In genomic region chr22:24181088-24181995, GRCh38 we compare ENCODE assay signal across 10 cellular contexts. TPM values are rescaled to one million over a fixed set of nuclear protein-coding genes. Genes with fewer than 3 reads are reported as not detected.
DNase-seq lines count a peak whose midpoint lies in the region; ATAC-seq, FAIRE-seq and TF ChIP-seq lines count a peak whose summit lies in the region.
"Had no signal": no experiment of that assay in that cellular context is flagged by ENCODE, and none has a peak within 500 bp of the region (broad histone marks: within the 10 kb centered on the region; RNA-seq: fewer than 3 reads in every experiment).

A gene with protein sequence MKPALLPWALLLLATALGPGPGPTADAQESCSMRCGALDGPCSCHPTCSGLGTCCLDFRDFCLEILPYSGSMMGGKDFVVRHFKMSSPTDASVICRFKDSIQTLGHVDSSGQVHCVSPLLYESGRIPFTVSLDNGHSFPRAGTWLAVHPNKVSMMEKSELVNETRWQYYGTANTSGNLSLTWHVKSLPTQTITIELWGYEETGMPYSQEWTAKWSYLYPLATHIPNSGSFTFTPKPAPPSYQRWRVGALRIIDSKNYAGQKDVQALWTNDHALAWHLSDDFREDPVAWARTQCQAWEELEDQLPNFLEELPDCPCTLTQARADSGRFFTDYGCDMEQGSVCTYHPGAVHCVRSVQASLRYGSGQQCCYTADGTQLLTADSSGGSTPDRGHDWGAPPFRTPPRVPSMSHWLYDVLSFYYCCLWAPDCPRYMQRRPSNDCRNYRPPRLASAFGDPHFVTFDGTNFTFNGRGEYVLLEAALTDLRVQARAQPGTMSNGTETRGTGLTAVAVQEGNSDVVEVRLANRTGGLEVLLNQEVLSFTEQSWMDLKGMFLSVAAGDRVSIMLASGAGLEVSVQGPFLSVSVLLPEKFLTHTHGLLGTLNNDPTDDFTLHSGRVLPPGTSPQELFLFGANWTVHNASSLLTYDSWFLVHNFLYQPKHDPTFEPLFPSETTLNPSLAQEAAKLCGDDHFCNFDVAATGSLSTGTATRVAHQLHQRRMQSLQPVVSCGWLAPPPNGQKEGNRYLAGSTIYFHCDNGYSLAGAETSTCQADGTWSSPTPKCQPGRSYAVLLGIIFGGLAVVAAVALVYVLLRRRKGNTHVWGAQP (plus strand): TSS chr22:24181487. CDS start chr22:24181520, 33 bp downstream.

- H3K18ac ChIP-seq in H1 (ENCODE audit: extremely low read depth, low read length) (peak within 1 kb of the TSS; percentile 78), mesendoderm (ENCODE audit: low read length) (no peak within 1 kb of the TSS)

- POLR2A ChIA-PET in A549 (lab: Yijun Ruan, JAX), result no interaction called here
- POLR2A ChIA-PET in H1 (lab: Charles Lee; ENCODE audit: partially characterized antibody), result interaction anchor here (1.2 to 2.0 kb wide), 5 partner anchors 24 to 287 kb away, joined by 3 to 5 read pairs (median 4); partner anchors contain the start of gene MIF

- H3K36me3 ChIP-seq in H1 (ENCODE audit: control insufficient read depth in 2 of 4, insufficient read depth in 4 of 4, low read length in 3 of 4), result no peaks in the 10 kb centered on the region
- H3K36me3 ChIP-seq in mesendoderm (ENCODE audit: control insufficient read depth, insufficient read depth, low read length), result no peaks in the 10 kb centered on the region

- TF ChIP-seq RAD21 in A549 (conservative IDR thresholded peaks at IDR 0.05 in 1 of 2, IDR thresholded peaks at IDR 0.05 in 1 of 2) (no peak), H1 (IDR thresholded peaks at IDR 0.05 in 1 of 2, conservative IDR thresholded peaks at IDR 0.05 in 1 of 2; ENCODE audit: low read depth in 2 of 2, low read length in 2 of 2) (no peak)

- H3K56ac ChIP-seq in H1 (replicated peaks; ENCODE audit: insufficient read length, low read depth, low read length) (no peak within 1 kb of the TSS), mesendoderm (ENCODE audit: low read length) (peak within 1 kb of the TSS; percentile 0)

- H4K91ac ChIP-seq in H1 (replicated peaks; ENCODE audit: insufficient read length, low read length), result peak within 1 kb of the TSS; percentile 54

- H2BK5ac ChIP-seq in H1 (ENCODE audit: low read depth, low read length) (no peak within 1 kb of the TSS), mesendoderm (ENCODE audit: low read length) (no peak within 1 kb of the TSS)

- no peak for FAIRE-seq in A549 (lab: Jason Lieb, UNC)
- FAIRE-seq in H1 (lab: Jason Lieb, UNC), result no peak

- H3K79me1 ChIP-seq in H1 (ENCODE audit: low read depth, low read length) (no peaks in the 10 kb centered on the region), mesendoderm (ENCODE audit: low read length) (no peaks in the 10 kb centered on the region)

- H2BK15ac ChIP-seq in H1 (ENCODE audit: low read length), result no peak within 1 kb of the TSS
- H2BK15ac ChIP-seq in mesendoderm (replicated peaks; ENCODE audit: low read depth), result no peak within 1 kb of the TSS

- no peak within 1 kb of the TSS for H3K14ac ChIP-seq in H1 (ENCODE audit: insufficient read length)

- H4K8ac ChIP-seq in H1 (ENCODE audit: extremely low read depth, insufficient read depth, low read length) (peak within 1 kb of the TSS; percentile 79), mesendoderm (ENCODE audit: low read depth, low read length) (no peak within 1 kb of the TSS)

- peak within 1 kb of the TSS; percentile 48 to 96; a peak in 4 of 6 replicates for H3K27ac ChIP-seq in A549
- H3K27ac ChIP-seq in H1 (ENCODE audit: low read depth, low read length), result no peak within 1 kb of the TSS
- H3K27ac ChIP-seq in mesendoderm (ENCODE audit: low read depth, low read length), result no peak within 1 kb of the TSS

- no peak within 1 kb of the TSS for H3K4ac ChIP-seq in H1 (replicated peaks; ENCODE audit: insufficient read length, low read depth, low read length)
- H3K4ac ChIP-seq in mesendoderm (ENCODE audit: low read depth, low read length), result no peak within 1 kb of the TSS

- H2BK120ac ChIP-seq in H1 (replicated peaks; ENCODE audit: low read depth, low read length) (no peak within 1 kb of the TSS), mesendoderm (ENCODE audit: low read depth, low read length) (no peak within 1 kb of the TSS)

- no peaks in the 10 kb centered on the region for H3K9me3 ChIP-seq in A549
- H3K9me3 ChIP-seq in H1 (ENCODE audit: insufficient read depth in 2 of 2, low read depth in 1 of 2, low read length in 1 of 2), result no peaks in the 10 kb centered on the region

- TF ChIP-seq CTCF in A549 (IDR thresholded peaks at IDR 0.05) (no peak), LNCaP clone FGC (IDR thresholded peaks at IDR 0.05; ENCODE audit: control insufficient read depth, extremely low read depth, insufficient read depth) (no peak), H1 (IDR thresholded peaks at IDR 0.05; ENCODE audit: control extremely low read depth in 1 of 3, insufficient read depth in 1 of 3, low read depth in 1 of 3, low read length in 3 of 3) (no peak)

- peak; percentile 40 to 66 for ATAC-seq in A549
- ATAC-seq: naive thymus-derived CD8-positive, alpha-beta T cell had no signal

- H4K5ac ChIP-seq in H1 (ENCODE audit: insufficient read length, low read depth, low read length) (no peak within 1 kb of the TSS), mesendoderm (ENCODE audit: low read length) (no peak within 1 kb of the TSS)

- peaks cover 0 to 2% of the 10 kb centered on the region in 2 experiments for H4K20me1 ChIP-seq in H1 (replicated peaks in 1 of 2; ENCODE audit: control insufficient read depth in 1 of 2, insufficient read depth in 2 of 2, low read length in 2 of 2)

- H3K23ac ChIP-seq in H1 (ENCODE audit: insufficient read length) (no peak within 1 kb of the TSS), mesendoderm (ENCODE audit: low read length) (no peak within 1 kb of the TSS)

- H3K9ac ChIP-seq in H1 (replicated peaks in 1 of 4; ENCODE audit: extremely low read depth in 1 of 4, low read depth in 3 of 4, low read length in 3 of 4) (no peak within 1 kb of the TSS), mesendoderm (ENCODE audit: low read length) (no peak within 1 kb of the TSS)

- no peak for DNase-seq in A549 (ENCODE audit: low read depth in 1 of 2, low spot score in 1 of 2)
- no peak for DNase-seq in LNCaP clone FGC (ENCODE audit: low read depth)
- peak in 1 of 2 experiments; percentile 70 for DNase-seq in H1 (ENCODE audit: low read depth in 1 of 2, low spot score in 2 of 2)
- DNase-seq in mesendoderm, result peak; percentile 53
- no peak for DNase-seq in Ammon's horn (ENCODE audit: low spot score)
- DNase-seq in effector CD8-positive, alpha-beta T cell (lab: John Stamatoyannopoulos, UW), result no peak
- no peak for DNase-seq in stimulated activated CD4-positive, alpha-beta T cell treated with anti-CD3 and anti-CD28 coated beads, Interleukin-4, amount 100 ng/mL, for 24 hours
- no peak for DNase-seq in NCI-H146 (lab: John Stamatoyannopoulos, UW)
- DNase-seq: CD4-positive, CD25-positive, alpha-beta regulatory T cell had no signal

- CTCF ChIA-PET in A549 (lab: Yijun Ruan, JAX), result interaction anchor here (1.1 to 4.2 kb wide), 5 partner anchors 9 to 79 kb away, joined by 3 to 32 read pairs (median 4); no protein-coding TSS in a partner anchor
- CTCF ChIA-PET in H1 (lab: Charles Lee; ENCODE audit: partially characterized antibody), result interaction anchor here (0.8 to 19.1 kb wide), 8 partner anchors 9 to 85 kb away, joined by 3 to 301 read pairs (median 6); no protein-coding TSS in a partner anchor

- H3K4me1 ChIP-seq in A549, result peaks cover 18% of the 10 kb centered on the region
- H3K4me1 ChIP-seq in H1 (replicated peaks in 1 of 4; ENCODE audit: control insufficient read depth in 3 of 4, insufficient read depth in 4 of 4, low read length in 3 of 4), result peaks cover 0 to 13% (median 9%) of the 10 kb centered on the region in 4 experiments; a peak in 6 of 7 replicates
- H3K4me1 ChIP-seq in mesendoderm (ENCODE audit: control insufficient read depth, low read depth, low read length), result no peaks in the 10 kb centered on the region

- H2AK5ac ChIP-seq in H1 (ENCODE audit: low read depth, low read length), result no peak within 1 kb of the TSS
- H2AK5ac ChIP-seq in mesendoderm (ENCODE audit: low read length), result no peak within 1 kb of the TSS

- H3K23me2 ChIP-seq in H1 (ENCODE audit: low read depth, low read length), result no peaks in the 10 kb centered on the region; the same call in 1 of the 2 replicates

- TF ChIP-seq EP300 in A549 (IDR thresholded peaks at IDR 0.05) (no peak), H1 (IDR thresholded peaks at IDR 0.05; ENCODE audit: borderline replicate concordance in 1 of 2, low read depth in 2 of 2, low read length in 2 of 2) (no peak)

- H3K27me3 ChIP-seq in H1 (replicated peaks in 1 of 4; ENCODE audit: control insufficient read depth in 3 of 4, extremely low read depth in 1 of 4, insufficient read depth in 3 of 4, low read length in 3 of 4) (no peaks in the 10 kb centered on the region), mesendoderm (ENCODE audit: insufficient read depth, low read length, poor library complexity) (no peaks in the 10 kb centered on the region)

- no peak within 1 kb of the TSS for H2BK20ac ChIP-seq in H1 (ENCODE audit: low read length)

- H3K79me2 ChIP-seq in H1 (ENCODE audit: control insufficient read depth in 1 of 2, insufficient read depth in 2 of 2, low read length in 2 of 2) (no peaks in the 10 kb centered on the region), mesendoderm (ENCODE audit: control insufficient read depth, insufficient read depth, low read length) (no peaks in the 10 kb centered on the region)

- H2BK12ac ChIP-seq in H1 (ENCODE audit: low read depth, low read length), result peak within 1 kb of the TSS; percentile 68; the same call in 1 of the 2 replicates

- WGBS in A549 (ENCODE audit: missing lambda C conversion rate), result 55% methylated on average over 10 of the region's 35 CpGs
- 67% methylated on average over 22 of the region's 35 CpGs; no CpG with 5 or more reads in 1 of the 2 experiments for WGBS in H1 (ENCODE audit: extremely low coverage in 1 of 2, insufficient coverage in 1 of 2, insufficient read length in 1 of 2, insufficient replicate concordance in 2 of 2, low coverage in 1 of 2, low lambda C conversion rate in 2 of 2, missing lambda C conversion rate in 1 of 2), 2 experiments
- no CpG with 5 or more reads among the region's 35 CpGs for WGBS in mesendoderm (ENCODE audit: extremely low coverage, insufficient coverage, low lambda C conversion rate)

- H3K4me3 ChIP-seq in A549, result peak within 1 kb of the TSS; percentile 33
- H3K4me3 ChIP-seq in LNCaP clone FGC (ENCODE audit: low read depth, low read length), result 0 out of 2 replicates have a peak within 1 kb of the TSS, but pooled peaks have one; percentile 2
- H3K4me3 ChIP-seq in H1 (ENCODE audit: extremely low read depth in 1 of 4, insufficient read depth in 2 of 4, low read depth in 3 of 4, low read length in 4 of 4), result no peak within 1 kb of the TSS
- H3K4me3 ChIP-seq in mesendoderm (ENCODE audit: low read length), result no peak within 1 kb of the TSS

- H2AFZ ChIP-seq in H1 (ENCODE audit: low read length), result no peak within 1 kb of the TSS

- peak within 1 kb of the TSS; percentile 83 for H3K4me2 ChIP-seq in A549
- H3K4me2 ChIP-seq in H1 (ENCODE audit: insufficient read depth in 1 of 2, low read depth in 2 of 2, low read length in 2 of 2), result peak within 1 kb of the TSS; percentile 23 to 54; a peak in 3 of 4 replicates
- no peak within 1 kb of the TSS for H3K4me2 ChIP-seq in mesendoderm (ENCODE audit: low read length)

- TF ChIP-seq POLR2A in A549 (IDR thresholded peaks at IDR 0.05; ENCODE audit: low read length) (no peak), H1 (IDR thresholded peaks at IDR 0.05; ENCODE audit: control extremely low read depth in 1 of 2, low read depth in 2 of 2, low read length in 2 of 2) (no peak)

RNA-seq across cellular contexts. Expression of the gene that starts here (rescaled TPM):
- polyA plus RNA-seq in A549 (2011; rRNA removed), result 12.4 and 12.7 TPM in 2 replicates
- polyA plus RNA-seq in A549 (2012; cell fraction: cytosol; rRNA removed), result 12.0 and 14.3 TPM in 2 replicates
- 49.1 and 70.7 TPM in 2 replicates for polyA plus RNA-seq in A549 (2012; cell fraction: nucleus; rRNA removed)
- polyA plus RNA-seq in A549 (2017; fragmentation: RNase III; extraction: RNeasy Plus Mini Kit Qiagen cat#74134 plus additional on column Dnase treatment), result 51.4 to 60.9 TPM (median 51.9 TPM) in 3 replicates
- 9.4 and 12.1 TPM in 2 replicates for polyA minus RNA-seq in A549 (2011; rRNA and poly(A)+ RNA removed)
- total RNA-seq in H1 (2021; fragmentation: NEBNext Ultra II Directional; extraction: Animal tissue kit (Norgen Biotek cat#: 25700)), result 1.5 and 2.0 TPM in 2 replicates
- polyA plus RNA-seq in H1 (2011; rRNA removed), result 4.8 and 5.5 TPM in 2 replicates
- 1.8 TPM for polyA plus RNA-seq in H1 (2011; cell fraction: cytosol; rRNA removed)
- polyA plus RNA-seq in H1 (2011; cell fraction: nucleus; rRNA removed), result 7.8 TPM
- polyA plus RNA-seq in H1 (2012, experiment 1 of 2), result 1.5 to 3.7 TPM (median 2.7 TPM) in 4 replicates
- 1.7 TPM for polyA plus RNA-seq in H1 (2012, experiment 2 of 2)
- polyA plus RNA-seq in H1 (2013, experiment 1 of 2), result 4.0 TPM
- 3.1 TPM for polyA plus RNA-seq in H1 (2013, experiment 2 of 2)
- polyA minus RNA-seq in H1 (2011; rRNA and poly(A)+ RNA removed), result 1.9 and 2.0 TPM in 2 replicates
- 1.4 TPM for polyA minus RNA-seq in H1 (2011; cell fraction: cytosol; rRNA and poly(A)+ RNA removed)
- polyA minus RNA-seq in H1 (2011; cell fraction: nucleus; rRNA and poly(A)+ RNA removed), result 2.1 TPM
- polyA plus RNA-seq in mesendoderm (2013, experiment 1 of 2), result 1.8 TPM
- 1.6 TPM for polyA plus RNA-seq in mesendoderm (2013, experiment 2 of 2)

Comparison
In these comparisons a context has a peak if more than half of its experiments do, and no peak if none do; other contexts are left out.
1. H3K27ac ChIP-seq: peak in A549 (2 of 2); none in H1 (single experiment) and mesendoderm (single experiment).
2. H3K4me3 ChIP-seq: peak in A549 (single experiment) and LNCaP clone FGC (single experiment); none in H1 (0 of 4) and mesendoderm (single experiment).